Comparison of ENCODE assay signal across 9 cellular contexts in the genomic region with DNA sequence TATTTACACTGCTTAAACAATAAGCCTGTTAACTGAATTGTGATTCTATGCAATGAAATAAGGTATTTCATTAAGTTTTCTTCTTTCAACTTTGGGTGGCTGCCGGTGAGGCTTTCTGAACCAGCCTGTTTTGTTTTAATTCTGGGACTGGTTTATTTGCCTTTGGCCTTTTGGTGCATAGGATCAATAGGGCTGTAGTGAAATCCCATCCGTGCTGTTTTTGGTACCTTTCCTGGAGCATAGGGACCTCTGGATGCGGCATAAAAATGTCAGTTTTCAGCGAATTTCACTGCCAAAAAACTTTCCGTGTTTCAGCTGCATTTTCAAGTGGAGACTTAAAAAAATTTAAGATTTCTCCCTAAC. TPM values are rescaled to one million over a fixed set of nuclear protein-coding genes. Genes with fewer than 3 reads are reported as not detected.
DNase-seq lines count a peak whose midpoint lies in the region; ATAC-seq, FAIRE-seq and TF ChIP-seq lines count a peak whose summit lies in the region.
"Had no signal": no experiment of that assay in that cellular context is flagged by ENCODE, and none has a peak within 500 bp of the region (broad histone marks: within the 10 kb centered on the region; RNA-seq: fewer than 3 reads in every experiment).

No MANE protein-coding gene starts in this region.

- H3K4me1 Mint-ChIP-seq in T-helper 1 cell treated with Interleukin-12 subunit alpha and Interleukin-12 subunit beta and Interleukin-4 antibody, amounts not matched to agents 30 μg/mL and 1 μg/mL, for 36 hours (ENCODE audit: low read depth) = peaks cover 17% of the 10 kb centered on the region
- H3K4me1 Mint-ChIP-seq in activated T-helper 1 cell treated with anti-CD3 and anti-CD28 coated beads, Interleukin-12 subunit alpha, Interleukin-12 subunit beta, Interleukin-2, Interleukin-4 antibody, amounts not matched to agents 30 ng/mL and 10 ng/mL and 1 ng/mL, durations not matched to agents 14 hours and 24 hours and 36 hours (ENCODE audit: low read depth) = peaks cover 25% of the 10 kb centered on the region

- intact Hi-C loops in activated T-helper 1 cell treated with anti-CD3 and anti-CD28 coated beads, Interleukin-12 subunit alpha, Interleukin-12 subunit beta, Interleukin-2, Interleukin-4 antibody, amounts not matched to agents 30 ng/mL and 10 ng/mL and 1 ng/mL, durations not matched to agents 14 hours and 24 hours and 36 hours (cut with micrococcal nuclease) = loop anchor here (1.0 kb wide), 6 partner anchors 18 to 1375 kb away; a partner anchor contains a TSS
- intact Hi-C loops in kidney (cut with DNase I) (no loop called here), testis (cut with DNase I; ENCODE audit: low total_unique reads) (loop anchor here (10.0 kb wide), 1 partner anchor 398 kb away; no protein-coding TSS in a partner anchor), sciatic nerve (cut with DNase I) (loop anchor here (10.0 kb wide), 1 partner anchor 398 kb away; no protein-coding TSS in a partner anchor)

- no peak for ATAC-seq in sciatic nerve

- TF ChIP-seq CTCF in kidney (IDR thresholded peaks at IDR 0.05; ENCODE audit: borderline replicate concordance, extremely low read depth, insufficient read depth) (no peak), testis (IDR thresholded peaks at IDR 0.05) (no peak)

- no peak for FAIRE-seq in kidney (lab: Jason Lieb, UNC)
- FAIRE-seq: TTC549 had no signal

- H3K4me1 ChIP-seq in kidney (ENCODE audit: control insufficient read depth in 1 of 2, insufficient read depth in 1 of 2, low read depth in 1 of 2, low read length in 2 of 2) (peaks cover 2 to 12% of the 10 kb centered on the region in 2 donors), testis (peaks cover 3% of the 10 kb centered on the region)

- H3K27me3 Mint-ChIP-seq in T-helper 1 cell treated with Interleukin-12 subunit alpha and Interleukin-12 subunit beta and Interleukin-4 antibody, amounts not matched to agents 30 μg/mL and 1 μg/mL, for 36 hours (ENCODE audit: low read depth) = peaks cover 7% of the 10 kb centered on the region
- H3K27me3 Mint-ChIP-seq in activated T-helper 1 cell treated with anti-CD3 and anti-CD28 coated beads, Interleukin-12 subunit alpha, Interleukin-12 subunit beta, Interleukin-2, Interleukin-4 antibody, amounts not matched to agents 30 ng/mL and 10 ng/mL and 1 ng/mL, durations not matched to agents 14 hours and 24 hours and 36 hours (ENCODE audit: insufficient read depth) = peaks cover 4% of the 10 kb centered on the region

- no peaks in the 10 kb centered on the region for H3K36me3 Mint-ChIP-seq in T-helper 1 cell treated with Interleukin-12 subunit alpha and Interleukin-12 subunit beta and Interleukin-4 antibody, amounts not matched to agents 30 μg/mL and 1 μg/mL, for 36 hours (ENCODE audit: low read depth)
- no peaks in the 10 kb centered on the region for H3K36me3 Mint-ChIP-seq in activated T-helper 1 cell treated with anti-CD3 and anti-CD28 coated beads, Interleukin-12 subunit alpha, Interleukin-12 subunit beta, Interleukin-2, Interleukin-4 antibody, amounts not matched to agents 30 ng/mL and 10 ng/mL and 1 ng/mL, durations not matched to agents 14 hours and 24 hours and 36 hours (ENCODE audit: low read depth)

- peak overlapping the region; percentile 95 for H3K4me3 Mint-ChIP-seq in T-helper 1 cell treated with Interleukin-12 subunit alpha and Interleukin-12 subunit beta and Interleukin-4 antibody, amounts not matched to agents 30 μg/mL and 1 μg/mL, for 36 hours
- peak overlapping the region; percentile 95 for H3K4me3 Mint-ChIP-seq in activated T-helper 1 cell treated with anti-CD3 and anti-CD28 coated beads, Interleukin-12 subunit alpha, Interleukin-12 subunit beta, Interleukin-2, Interleukin-4 antibody, amounts not matched to agents 30 ng/mL and 10 ng/mL and 1 ng/mL, durations not matched to agents 14 hours and 24 hours and 36 hours

- peak overlapping the region; percentile 81 for H3K27ac Mint-ChIP-seq in T-helper 1 cell treated with Interleukin-12 subunit alpha and Interleukin-12 subunit beta and Interleukin-4 antibody, amounts not matched to agents 30 μg/mL and 1 μg/mL, for 36 hours
- peak overlapping the region; percentile 15 for H3K27ac Mint-ChIP-seq in activated T-helper 1 cell treated with anti-CD3 and anti-CD28 coated beads, Interleukin-12 subunit alpha, Interleukin-12 subunit beta, Interleukin-2, Interleukin-4 antibody, amounts not matched to agents 30 ng/mL and 10 ng/mL and 1 ng/mL, durations not matched to agents 14 hours and 24 hours and 36 hours

- DNase-seq in T-helper 1 cell (no peak), kidney (no peak), testis (no peak), sciatic nerve (ENCODE audit: low spot score) (no peak), NCI-H2196 (lab: John Stamatoyannopoulos, UW; ENCODE audit: unreplicated experiment) (no peak), HuH-7.5 (ENCODE audit: low spot score) (no peak)
- DNase-seq in activated T-helper 1 cell treated with anti-CD3 and anti-CD28 coated beads, Interleukin-12 subunit alpha, Interleukin-12 subunit beta, Interleukin-2, Interleukin-4 antibody, amounts not matched to agents 30 ng/mL and 10 ng/mL and 1 ng/mL, durations not matched to agents 14 hours and 24 hours and 36 hours (ENCODE audit: low spot score) = no peak

- H3K9me3 Mint-ChIP-seq in T-helper 1 cell treated with Interleukin-12 subunit alpha and Interleukin-12 subunit beta and Interleukin-4 antibody, amounts not matched to agents 30 μg/mL and 1 μg/mL, for 36 hours = no peaks in the 10 kb centered on the region
- no peaks in the 10 kb centered on the region for H3K9me3 Mint-ChIP-seq in activated T-helper 1 cell treated with anti-CD3 and anti-CD28 coated beads, Interleukin-12 subunit alpha, Interleukin-12 subunit beta, Interleukin-2, Interleukin-4 antibody, amounts not matched to agents 30 ng/mL and 10 ng/mL and 1 ng/mL, durations not matched to agents 14 hours and 24 hours and 36 hours

- H3K9me3 ChIP-seq in kidney (ENCODE audit: control insufficient read depth in 1 of 2, low read length in 2 of 2) (no peaks in the 10 kb centered on the region), testis (no peaks in the 10 kb centered on the region)

- H3K36me3 ChIP-seq in kidney (ENCODE audit: control insufficient read depth in 1 of 2, insufficient read depth in 2 of 2, low read length in 2 of 2) (no peaks in the 10 kb centered on the region), testis (ENCODE audit: low read depth, missing control alignments) (no peaks in the 10 kb centered on the region)

- H3K9ac ChIP-seq in kidney (ENCODE audit: low read length in 2 of 2) = peak overlapping the region; percentile 64 to 71

- no peaks in the 10 kb centered on the region for H3K27me3 ChIP-seq in testis

- peak overlapping the region; percentile 11 to 76 for H3K27ac ChIP-seq in kidney (ENCODE audit: low read depth in 2 of 2, low read length in 2 of 2)
- H3K27ac ChIP-seq in testis = no peak overlapping the region

- no peak for TF ChIP-seq POLR2A in testis (IDR thresholded peaks at IDR 0.05)

- peak overlapping the region; percentile 78 to 91 for H3K4me3 ChIP-seq in kidney (ENCODE audit: low read length in 2 of 2)
- H3K4me3 ChIP-seq in testis = peak overlapping the region; percentile 61 to 67

- WGBS in testis, 2 donors = 6 to 8% methylated on average over 5 of the region's 5 CpGs

RNA-seq across cellular contexts. Expression of a gene that starts 0.5 kb away (rescaled TPM):
- 4.4 and 4.8 TPM in 2 replicates for total RNA-seq in activated T-helper 1 cell treated with anti-CD3 and anti-CD28 coated beads, Interleukin-12 subunit alpha, Interleukin-12 subunit beta, Interleukin-2, Interleukin-4 antibody, amounts not matched to agents 30 ng/mL and 10 ng/mL and 1 ng/mL, durations not matched to agents 14 hours and 24 hours and 36 hours
- 51.4 TPM for total RNA-seq in kidney
- polyA plus RNA-seq in kidney (ENCODE audit: insufficient read depth, low read depth, low replicate concordance) = 10.7 TPM
- 10 to 100 TPM in 1 of 2 donors, 1 to 10 TPM in 1; 5.1 to 10.6 TPM for total RNA-seq in testis
- polyA plus RNA-seq in testis (ENCODE audit: insufficient read depth, low read depth, low replicate concordance) = 10.8 TPM
- total RNA-seq in sciatic nerve = 0.53 TPM

RNA-seq across cellular contexts. Expression of a gene that starts 18.2 kb away (rescaled TPM):
- total RNA-seq in activated T-helper 1 cell treated with anti-CD3 and anti-CD28 coated beads, Interleukin-12 subunit alpha, Interleukin-12 subunit beta, Interleukin-2, Interleukin-4 antibody, amounts not matched to agents 30 ng/mL and 10 ng/mL and 1 ng/mL, durations not matched to agents 14 hours and 24 hours and 36 hours = 27.0 and 35.5 TPM in 2 replicates
- total RNA-seq in kidney (31.8 TPM), testis (10 to 100 TPM; 34.9 to 42.8 TPM), sciatic nerve (30.5 TPM)
- polyA plus RNA-seq in kidney (ENCODE audit: insufficient read depth, low read depth, low replicate concordance) (17.4 TPM), testis (ENCODE audit: insufficient read depth, low read depth, low replicate concordance) (21.8 TPM)

Comparison
In these comparisons a context has a peak if more than half of its experiments do, and no peak if none do; other contexts are left out.
1. H3K27ac ChIP-seq: peak in kidney (2 of 2); none in testis (0 of 2).